Comparison of ENCODE assay signal across 29 cellular contexts in the genomic region with DNA sequence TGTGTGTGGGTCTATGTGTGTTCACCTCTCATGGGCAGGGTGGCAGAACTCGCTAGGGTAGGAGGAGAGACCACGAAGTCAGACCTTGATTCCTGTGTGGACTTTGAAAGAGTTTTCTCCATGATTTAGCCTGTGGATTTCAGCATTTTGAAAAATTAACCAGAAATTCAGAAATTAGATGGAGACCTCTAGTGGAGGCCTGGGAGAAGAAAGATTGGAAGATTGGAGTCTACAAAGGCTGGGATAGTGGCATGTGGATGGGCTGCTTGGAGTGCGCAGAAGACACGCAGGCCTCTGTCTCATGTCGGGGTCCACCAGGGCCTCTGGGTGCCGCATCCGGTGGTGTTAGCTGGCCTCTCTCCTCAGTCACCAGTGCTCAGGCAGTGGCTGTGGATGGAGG. TPM values are rescaled to one million over a fixed set of nuclear protein-coding genes. Genes with fewer than 3 reads are reported as not detected.
DNase-seq lines count a peak whose midpoint lies in the region; ATAC-seq and TF ChIP-seq lines count a peak whose summit lies in the region.
"Had no signal": no experiment of that assay in that cellular context is flagged by ENCODE, and none has a peak within 500 bp of the region (broad histone marks: within the 10 kb centered on the region; RNA-seq: fewer than 3 reads in every experiment).

No MANE protein-coding gene starts in this region.

- no peaks in the 10 kb centered on the region for H4K20me1 ChIP-seq in hepatocyte (ENCODE audit: insufficient read depth, poor library complexity, severe bottlenecking)

- H3K27ac ChIP-seq in AG04450 (ENCODE audit: low read depth, low read length) = no peak overlapping the region
- no peak overlapping the region for H3K27ac ChIP-seq in hepatocyte
- H3K27ac ChIP-seq: breast epithelium, gastrocnemius medialis, pancreas, suprapubic skin, uterus had no signal

- no peaks in the 10 kb centered on the region for H3K36me3 Mint-ChIP-seq in HFFc6 (ENCODE audit: low read depth)
- H3K36me3 Mint-ChIP-seq: activated naive CD8-positive, alpha-beta T cell treated with anti-CD3 and anti-CD28 coated beads, Interleukin-2, amount 10 ng/mL, durations not matched to agents 7 days and 5 days; CD4-positive, alpha-beta memory T cell; naive thymus-derived CD4-positive, alpha-beta T cell; stimulated activated effector memory CD8-positive, alpha-beta T cell treated with anti-CD3 and anti-CD28 coated beads, Interleukin-12 subunit alpha, Interleukin-12 subunit beta, amount 100 ng/mL, for 72 hours; T-cell had no signal

- H3K4me3 ChIP-seq in AG04450 (ENCODE audit: low read depth, low read length) = no peak overlapping the region
- no peak overlapping the region for H3K4me3 ChIP-seq in adipocyte (ENCODE audit: low read length)
- no peak overlapping the region for H3K4me3 ChIP-seq in hepatocyte
- H3K4me3 ChIP-seq: breast epithelium, gastrocnemius medialis, HAP-1, pancreas, suprapubic skin, uterus had no signal

- H3K27me3 Mint-ChIP-seq in HFFc6 (ENCODE audit: insufficient read depth) = peaks cover 23% of the 10 kb centered on the region
- H3K27me3 Mint-ChIP-seq: activated naive CD8-positive, alpha-beta T cell treated with anti-CD3 and anti-CD28 coated beads, Interleukin-2, amount 10 ng/mL, durations not matched to agents 7 days and 5 days had no signal

- H3K4me3 Mint-ChIP-seq in HFFc6 = no peak overlapping the region
- H3K4me3 Mint-ChIP-seq: activated naive CD8-positive, alpha-beta T cell treated with anti-CD3 and anti-CD28 coated beads, Interleukin-2, amount 10 ng/mL, durations not matched to agents 7 days and 5 days; CD4-positive, alpha-beta memory T cell; stimulated activated effector memory CD8-positive, alpha-beta T cell treated with anti-CD3 and anti-CD28 coated beads, Interleukin-12 subunit alpha, Interleukin-12 subunit beta, amount 100 ng/mL, for 72 hours; T-cell had no signal

- no peak overlapping the region for H2AFZ ChIP-seq in hepatocyte

- no peaks in the 10 kb centered on the region for H3K9me3 Mint-ChIP-seq in HFFc6
- H3K9me3 Mint-ChIP-seq: activated naive CD8-positive, alpha-beta T cell treated with anti-CD3 and anti-CD28 coated beads, Interleukin-2, amount 10 ng/mL, durations not matched to agents 7 days and 5 days; activated T-helper 2 cell treated with anti-CD3 and anti-CD28 coated beads, Interferon-gamma antibody, Interleukin-2, Interleukin-4, amounts not matched to agents 10 μg/mL and 5 μg/mL and 100 μg/mL, durations not matched to agents 14 hours and 24 hours and 36 hours; stimulated activated effector memory CD8-positive, alpha-beta T cell treated with anti-CD3 and anti-CD28 coated beads, Interleukin-12 subunit alpha, Interleukin-12 subunit beta, amount 100 ng/mL, for 72 hours had no signal

- H3K36me3 ChIP-seq in adipocyte (ENCODE audit: control insufficient read depth, insufficient read depth, low read length, severe bottlenecking) = no peaks in the 10 kb centered on the region
- H3K36me3 ChIP-seq in hepatocyte (replicated peaks; ENCODE audit: insufficient read depth, low read depth) = no peaks in the 10 kb centered on the region
- H3K36me3 ChIP-seq: breast epithelium, gastrocnemius medialis, HAP-1, pancreas, suprapubic skin, uterus had no signal

- POLR2A ChIA-PET in AG04450 (lab: Yijun Ruan, JAX) = no interaction called here

- ATAC-seq in HG03025 (IDR thresholded peaks at IDR 0.05; ENCODE audit: low FRiP score, unreplicated experiment) (no peak), GM19328 (IDR thresholded peaks at IDR 0.05; ENCODE audit: unreplicated experiment) (no peak)
- ATAC-seq: gastrocnemius medialis; naive thymus-derived CD4-positive, alpha-beta T cell; pancreas; sciatic nerve; T-cell had no signal

- no peaks in the 10 kb centered on the region for H3K9me2 ChIP-seq in hepatocyte (replicated peaks; ENCODE audit: insufficient read depth)

- H3K79me2 ChIP-seq in hepatocyte = no peaks in the 10 kb centered on the region

- TF ChIP-seq CTCF in AG04450 (IDR thresholded peaks at IDR 0.05; ENCODE audit: low read depth, low read length) (peak; percentile 35), HFFc6 (IDR thresholded peaks at IDR 0.05) (peak; percentile 64), hepatocyte (IDR thresholded peaks at IDR 0.05; ENCODE audit: poor library complexity) (peak; percentile 35)

- H3K9me3 ChIP-seq in AG04450 (ENCODE audit: control insufficient read depth, insufficient read depth, low read length) (no peaks in the 10 kb centered on the region), adipocyte (ENCODE audit: control insufficient read depth, low read length) (no peaks in the 10 kb centered on the region), hepatocyte (ENCODE audit: low read depth) (no peaks in the 10 kb centered on the region)
- H3K9me3 ChIP-seq: breast epithelium, gastrocnemius medialis, HAP-1, pancreas, suprapubic skin, uterus had no signal

- DNase-seq in AG04450 (ENCODE audit: low read depth, low spot score) (no peak), HFFc6 (no peak), adipocyte (ENCODE audit: low read depth) (peak; percentile 37), hepatocyte (ENCODE audit: low spot score) (no peak), GM03348 (ENCODE audit: low spot score) (no peak), GF-D8 (lab: John Stamatoyannopoulos, UW) (no peak)
- DNase-seq: ACHN; activated CD4-positive, alpha-beta T cell treated with anti-CD3 and anti-CD28 coated beads, Interleukin-2, amount 50 U/mL, for 1 hour; activated naive CD8-positive, alpha-beta T cell treated with anti-CD3 and anti-CD28 coated beads, Interleukin-2, amount 10 ng/mL, durations not matched to agents 7 days and 5 days; cortex of kidney; gastrocnemius medialis; kidney glomerular epithelial cell; mesenchymal stem cell; naive thymus-derived CD4-positive, alpha-beta T cell; NCI-H1417; NCI-H524 treated with DMSO at 0.1 percent for 48 hours; pancreas; SHP77; T-cell; uterus had no signal

- H3K4me1 ChIP-seq in adipocyte (ENCODE audit: control insufficient read depth, insufficient read depth, low read length) = no peaks in the 10 kb centered on the region
- no peaks in the 10 kb centered on the region for H3K4me1 ChIP-seq in hepatocyte (ENCODE audit: insufficient read depth)
- H3K4me1 ChIP-seq: breast epithelium, gastrocnemius medialis, HAP-1, pancreas, suprapubic skin, uterus had no signal

- CTCF ChIA-PET in AG04450 (lab: Charles Lee) = no interaction called here

- no peaks in the 10 kb centered on the region for H3K4me1 Mint-ChIP-seq in HFFc6 (ENCODE audit: low read depth)
- H3K4me1 Mint-ChIP-seq: activated naive CD8-positive, alpha-beta T cell treated with anti-CD3 and anti-CD28 coated beads, Interleukin-2, amount 10 ng/mL, durations not matched to agents 7 days and 5 days; CD4-positive, alpha-beta memory T cell; naive thymus-derived CD4-positive, alpha-beta T cell; stimulated activated effector memory CD8-positive, alpha-beta T cell treated with anti-CD3 and anti-CD28 coated beads, Interleukin-12 subunit alpha, Interleukin-12 subunit beta, amount 100 ng/mL, for 72 hours; T-cell had no signal

- H3K4me2 ChIP-seq in hepatocyte = no peak overlapping the region

- no peak overlapping the region for H3K9ac ChIP-seq in adipocyte (ENCODE audit: low read length)

- no peak overlapping the region for H3K27ac Mint-ChIP-seq in HFFc6
- H3K27ac Mint-ChIP-seq: activated naive CD8-positive, alpha-beta T cell treated with anti-CD3 and anti-CD28 coated beads, Interleukin-2, amount 10 ng/mL, durations not matched to agents 7 days and 5 days; activated T-helper 2 cell treated with anti-CD3 and anti-CD28 coated beads, Interferon-gamma antibody, Interleukin-2, Interleukin-4, amounts not matched to agents 10 μg/mL and 5 μg/mL and 100 μg/mL, durations not matched to agents 14 hours and 24 hours and 36 hours; CD4-positive, alpha-beta memory T cell; naive thymus-derived CD4-positive, alpha-beta T cell; stimulated activated effector memory CD8-positive, alpha-beta T cell treated with anti-CD3 and anti-CD28 coated beads, Interleukin-12 subunit alpha, Interleukin-12 subunit beta, amount 100 ng/mL, for 72 hours; T-cell had no signal

- WGBS in hepatocyte (ENCODE audit: low lambda C conversion rate, missing lambda C conversion rate) = 95% methylated on average over 7 of the region's 7 CpGs

- H3K27me3 ChIP-seq in AG04450 (ENCODE audit: control insufficient read depth, insufficient read depth, low read length) = no peaks in the 10 kb centered on the region
- peaks cover 5% of the 10 kb centered on the region for H3K27me3 ChIP-seq in adipocyte (replicated peaks; ENCODE audit: control insufficient read depth, insufficient read depth, low read length)
- H3K27me3 ChIP-seq in hepatocyte = no peaks in the 10 kb centered on the region
- H3K27me3 ChIP-seq: breast epithelium, gastrocnemius medialis, pancreas, suprapubic skin, uterus had no signal

RNA-seq across cellular contexts. Expression of a gene that starts 18.9 kb away (rescaled TPM):
- polyA plus RNA-seq in AG04450 (2011; rRNA removed) (not detected in 2 replicates), hepatocyte (0.86 TPM in 1 of 2 replicates, not detected in the other)
- polyA minus RNA-seq in AG04450 (2011; rRNA and poly(A)+ RNA removed) = 0.28 TPM in 1 of 2 replicates, not detected in the other
- total RNA-seq in HFFc6 (2021; fragmentation: NEBNext Ultra II Directional; extraction: Animal tissue kit (Norgen Biotek cat#: 25700)) = not detected
- total RNA-seq in hepatocyte = 0.10 and 0.56 TPM in 2 replicates
- total RNA-seq: activated naive CD8-positive, alpha-beta T cell treated with anti-CD3 and anti-CD28 coated beads, Interleukin-2, amount 10 ng/mL, durations not matched to agents 7 days and 5 days; activated T-helper 2 cell treated with anti-CD3 and anti-CD28 coated beads, Interferon-gamma antibody, Interleukin-2, Interleukin-4, amounts not matched to agents 10 μg/mL and 5 μg/mL and 100 μg/mL, durations not matched to agents 14 hours and 24 hours and 36 hours; CD4-positive, alpha-beta memory T cell; gastrocnemius medialis; naive thymus-derived CD4-positive, alpha-beta T cell; sciatic nerve; T-cell had no signal
- polyA plus RNA-seq: CD4-positive, alpha-beta memory T cell; naive thymus-derived CD4-positive, alpha-beta T cell had no signal
